Comparison of ENCODE assay signal across 1 cellular context in genomic region chr7:73557108-73557396, GRCh38.
TF ChIP-seq lines count a peak whose summit lies in the region.

No MANE protein-coding gene starts in this region.

TF ChIP-seq in K562, 482 proteins besides CTCF, POLR2A, EP300 and RAD21 (continued from another document):
- TF ChIP-seq SRSF9 (IDR thresholded peaks at IDR 0.05; ENCODE audit: borderline replicate concordance, low read depth, low read length) (no peak), ATF1 (CRISPR knock-in tag; IDR thresholded peaks at IDR 0.05) (no peak; the same call in 1 of the 2 replicates), ATF1 (tag; IDR thresholded peaks at IDR 0.05) (peak; percentile 94), ZNF778 (CRISPR knock-in tag; IDR thresholded peaks at IDR 0.05) (no peak), SPI1 (IDR thresholded peaks at IDR 0.05; ENCODE audit: borderline replicate concordance, low read depth, low read length) (no peak), NCOA2 (IDR thresholded peaks at IDR 0.05; ENCODE audit: partially characterized antibody in 2 of 2) (no peak), DMBX1 (CRISPR knock-in tag; IDR thresholded peaks at IDR 0.05; ENCODE audit: borderline replicate concordance) (no peak), POLR3G (IDR thresholded peaks at IDR 0.05; ENCODE audit: extremely low read depth, insufficient read length, insufficient replicate concordance) (no peak), ZKSCAN1 (IDR thresholded peaks at IDR 0.05; ENCODE audit: low read depth, low read length) (no peak), NRF1 (conservative IDR thresholded peaks at IDR 0.05 in 1 of 2, IDR thresholded peaks at IDR 0.05 in 1 of 2) (no peak), RNF2 (IDR thresholded peaks at IDR 0.05) (no peak; the same call in 1 of the 2 replicates), EP400 (IDR thresholded peaks at IDR 0.05) (no peak), KAT7 (CRISPR knock-in tag; IDR thresholded peaks at IDR 0.05; ENCODE audit: borderline replicate concordance) (no peak), GTF2F1 (IDR thresholded peaks at IDR 0.05; ENCODE audit: low read depth, low read length) (no peak), SRSF3 (IDR thresholded peaks at IDR 0.05; ENCODE audit: insufficient read depth, low read length) (no peak), ZNF311 (CRISPR knock-in tag; IDR thresholded peaks at IDR 0.05) (no peak), TOE1 (IDR thresholded peaks at IDR 0.05; ENCODE audit: borderline replicate concordance) (no peak), TOE1 (CRISPR knock-in tag; IDR thresholded peaks at IDR 0.05; ENCODE audit: borderline replicate concordance, low read depth) (no peak), SRSF7 (optimal IDR thresholded peaks at IDR 0.05; ENCODE audit: low read depth, low read length) (no peak), U2AF1 (optimal IDR thresholded peaks at IDR 0.05; ENCODE audit: low read depth, low read length) (no peak), MTA3 (IDR thresholded peaks at IDR 0.05; ENCODE audit: borderline replicate concordance) (0 out of 2 replicates have a peak, but pooled peaks have one; percentile 12), SMC3 (conservative IDR thresholded peaks at IDR 0.05; ENCODE audit: insufficient read depth, low read depth, low read length) (no peak), ELF1 (tag; IDR thresholded peaks at IDR 0.05) (peak; percentile 84), COPS2 (conservative IDR thresholded peaks at IDR 0.05) (no peak), BRD9 (IDR thresholded peaks at IDR 0.05; ENCODE audit: low read depth, partially characterized antibody) (no peak), KLF13 (tag; IDR thresholded peaks at IDR 0.05; ENCODE audit: borderline replicate concordance, low read depth) (no peak), KLF16 (IDR thresholded peaks at IDR 0.05) (peak; percentile 64), HMGN3 (IDR thresholded peaks at IDR 0.05; ENCODE audit: borderline replicate concordance, extremely low read depth, insufficient read length, low read depth, low read length) (peak; percentile 86), ZNF316 (IDR thresholded peaks at IDR 0.05) (no peak), JUN (IDR thresholded peaks at IDR 0.05; ENCODE audit: borderline replicate concordance, low read depth, low read length) (peak; percentile 31; the same call in 1 of the 2 replicates), JUN (CRISPR knock-in tag; IDR thresholded peaks at IDR 0.05; ENCODE audit: borderline replicate concordance) (no peak), HMG20A (CRISPR knock-in tag; conservative IDR thresholded peaks at IDR 0.05) (no peak), JUND (IDR thresholded peaks at IDR 0.05; ENCODE audit: borderline replicate concordance, low read depth, low read length) (0 out of 2 replicates have a peak, but pooled peaks have one; percentile 2), JUND (tag; IDR thresholded peaks at IDR 0.05; ENCODE audit: borderline replicate concordance, low read depth, low read length) (peak; percentile 46; the same call in 1 of the 3 replicates), ZNF592 (IDR thresholded peaks at IDR 0.05) (no peak), KHSRP (IDR thresholded peaks at IDR 0.05) (no peak)
- TF ChIP-seq, protein P1, sequence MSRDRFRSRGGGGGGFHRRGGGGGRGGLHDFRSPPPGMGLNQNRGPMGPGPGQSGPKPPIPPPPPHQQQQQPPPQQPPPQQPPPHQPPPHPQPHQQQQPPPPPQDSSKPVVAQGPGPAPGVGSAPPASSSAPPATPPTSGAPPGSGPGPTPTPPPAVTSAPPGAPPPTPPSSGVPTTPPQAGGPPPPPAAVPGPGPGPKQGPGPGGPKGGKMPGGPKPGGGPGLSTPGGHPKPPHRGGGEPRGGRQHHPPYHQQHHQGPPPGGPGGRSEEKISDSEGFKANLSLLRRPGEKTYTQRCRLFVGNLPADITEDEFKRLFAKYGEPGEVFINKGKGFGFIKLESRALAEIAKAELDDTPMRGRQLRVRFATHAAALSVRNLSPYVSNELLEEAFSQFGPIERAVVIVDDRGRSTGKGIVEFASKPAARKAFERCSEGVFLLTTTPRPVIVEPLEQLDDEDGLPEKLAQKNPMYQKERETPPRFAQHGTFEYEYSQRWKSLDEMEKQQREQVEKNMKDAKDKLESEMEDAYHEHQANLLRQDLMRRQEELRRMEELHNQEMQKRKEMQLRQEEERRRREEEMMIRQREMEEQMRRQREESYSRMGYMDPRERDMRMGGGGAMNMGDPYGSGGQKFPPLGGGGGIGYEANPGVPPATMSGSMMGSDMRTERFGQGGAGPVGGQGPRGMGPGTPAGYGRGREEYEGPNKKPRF (IDR thresholded peaks at IDR 0.05; ENCODE audit: low read depth, low read length) = no peak
- TF ChIP-seq, protein P2, sequence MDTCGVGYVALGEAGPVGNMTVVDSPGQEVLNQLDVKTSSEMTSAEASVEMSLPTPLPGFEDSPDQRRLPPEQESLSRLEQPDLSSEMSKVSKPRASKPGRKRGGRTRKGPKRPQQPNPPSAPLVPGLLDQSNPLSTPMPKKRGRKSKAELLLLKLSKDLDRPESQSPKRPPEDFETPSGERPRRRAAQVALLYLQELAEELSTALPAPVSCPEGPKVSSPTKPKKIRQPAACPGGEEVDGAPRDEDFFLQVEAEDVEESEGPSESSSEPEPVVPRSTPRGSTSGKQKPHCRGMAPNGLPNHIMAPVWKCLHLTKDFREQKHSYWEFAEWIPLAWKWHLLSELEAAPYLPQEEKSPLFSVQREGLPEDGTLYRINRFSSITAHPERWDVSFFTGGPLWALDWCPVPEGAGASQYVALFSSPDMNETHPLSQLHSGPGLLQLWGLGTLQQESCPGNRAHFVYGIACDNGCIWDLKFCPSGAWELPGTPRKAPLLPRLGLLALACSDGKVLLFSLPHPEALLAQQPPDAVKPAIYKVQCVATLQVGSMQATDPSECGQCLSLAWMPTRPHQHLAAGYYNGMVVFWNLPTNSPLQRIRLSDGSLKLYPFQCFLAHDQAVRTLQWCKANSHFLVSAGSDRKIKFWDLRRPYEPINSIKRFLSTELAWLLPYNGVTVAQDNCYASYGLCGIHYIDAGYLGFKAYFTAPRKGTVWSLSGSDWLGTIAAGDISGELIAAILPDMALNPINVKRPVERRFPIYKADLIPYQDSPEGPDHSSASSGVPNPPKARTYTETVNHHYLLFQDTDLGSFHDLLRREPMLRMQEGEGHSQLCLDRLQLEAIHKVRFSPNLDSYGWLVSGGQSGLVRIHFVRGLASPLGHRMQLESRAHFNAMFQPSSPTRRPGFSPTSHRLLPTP (IDR thresholded peaks at IDR 0.05; ENCODE audit: borderline replicate concordance, extremely low read depth, insufficient read length) = no peak
